12 cellular contexts compared by ENCODE assay signal in the genomic region with DNA sequence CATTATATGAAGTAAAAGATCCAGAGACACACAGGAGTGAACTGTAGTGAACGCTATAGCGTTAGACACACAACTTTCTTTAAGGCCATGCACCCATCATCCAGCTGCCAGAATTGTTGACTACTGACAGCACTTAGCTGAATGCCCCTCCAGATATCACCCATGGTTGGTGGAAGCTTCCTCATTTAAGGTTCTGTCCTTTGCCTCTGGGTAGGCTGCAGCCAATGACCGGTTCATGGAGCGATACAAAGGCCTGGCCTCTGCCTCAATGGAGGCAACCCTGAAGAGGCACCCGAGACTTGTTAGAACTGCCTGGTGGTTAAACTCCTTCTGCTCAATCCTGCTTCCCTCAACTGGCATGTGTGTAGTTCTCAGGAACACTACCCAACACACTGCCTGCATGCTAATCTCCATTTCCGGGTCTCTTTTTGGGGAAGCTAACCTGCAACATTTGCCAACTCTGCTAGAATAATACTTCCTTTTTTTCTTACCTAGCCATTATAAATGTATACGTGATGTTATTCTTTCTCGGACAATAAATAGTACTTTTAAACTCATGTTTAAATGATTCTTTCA. TPM values are rescaled to one million over a fixed set of nuclear protein-coding genes. Genes with fewer than 3 reads are reported as not detected.
A peak's percentile ranks its signal among the peaks of the same experiment; 100 is the strongest.
DNase-seq lines count a peak whose midpoint lies in the region; ATAC-seq and TF ChIP-seq lines count a peak whose summit lies in the region.
"Had no signal": no experiment of that assay in that cellular context is flagged by ENCODE, and none has a peak within 500 bp of the region (broad histone marks: within the 10 kb centered on the region; RNA-seq: fewer than 3 reads in every experiment).

No MANE protein-coding gene starts in this region.

- H3K4me3 ChIP-seq in heart right ventricle, result no peak overlapping the region

- H2BK5ac ChIP-seq in H9 (ENCODE audit: insufficient read length, low read length), result no peak overlapping the region

- intact Hi-C loops in heart right ventricle (cut with DNase I), result no loop called here
- intact Hi-C loops in Calu3 (cut with micrococcal nuclease; ENCODE audit: unreplicated experiment), result no loop called here

- H3K4ac ChIP-seq in H9 (ENCODE audit: low read depth, low read length), result no peak overlapping the region

- peaks cover 0 to 4% (median 0%) of the 10 kb centered on the region in 3 donors for H3K36me3 Mint-ChIP-seq in immature natural killer cell
- H3K36me3 Mint-ChIP-seq in H9 (ENCODE audit: insufficient read depth in 1 of 3, low read depth in 3 of 3), result no peaks in the 10 kb centered on the region
- peaks cover 4% of the 10 kb centered on the region for H3K36me3 Mint-ChIP-seq in Calu3 (ENCODE audit: insufficient read depth, unreplicated experiment)

- H2BK12ac ChIP-seq in H9 (ENCODE audit: insufficient read length, low read depth, low read length), result no peak overlapping the region

- H3K27me3 ChIP-seq in H9 (ENCODE audit: insufficient read depth, low read length) (no peaks in the 10 kb centered on the region), heart right ventricle (no peaks in the 10 kb centered on the region)

- no peak overlapping the region for H2BK20ac ChIP-seq in H9 (ENCODE audit: low read depth, low read length, poor library complexity, severe bottlenecking)

- no peak for TF ChIP-seq CTCF in H9 (conservative IDR thresholded peaks at IDR 0.05)
- no peak for TF ChIP-seq CTCF in heart right ventricle (IDR thresholded peaks at IDR 0.05)
- TF ChIP-seq CTCF in Calu3 (IDR thresholded peaks at IDR 0.05; ENCODE audit: unreplicated experiment), result no peak

- no peak overlapping the region for H3K56ac ChIP-seq in H9 (ENCODE audit: insufficient read length, low read depth, low read length)

- H3K18ac ChIP-seq in H9 (ENCODE audit: insufficient read length, low read depth, low read length), result no peak overlapping the region

- no peaks in the 10 kb centered on the region for H3K79me1 ChIP-seq in H9 (ENCODE audit: insufficient read depth, low read depth, low read length, poor library complexity, severe bottlenecking)

- H3K4me1 Mint-ChIP-seq in immature natural killer cell, result peaks cover 31% of the 10 kb centered on the region in 2 donors
- 0 out of 4 replicates have a peak, but pooled peaks cover 0 to 4% of the 10 kb centered on the region in 2 experiments for H3K4me1 Mint-ChIP-seq in H9
- H3K4me1 Mint-ChIP-seq in Calu3 (ENCODE audit: low read depth, unreplicated experiment), result no peaks in the 10 kb centered on the region

- H3K27me3 Mint-ChIP-seq in immature natural killer cell (ENCODE audit: low read depth in 3 of 3) (peaks cover 0 to 4% (median 1%) of the 10 kb centered on the region in 3 donors), H9 (ENCODE audit: low read depth) (no peaks in the 10 kb centered on the region), Calu3 (ENCODE audit: unreplicated experiment) (no peaks in the 10 kb centered on the region)

- H2AK5ac ChIP-seq in H9 (ENCODE audit: insufficient read length, low read length), result no peak overlapping the region

- no peaks in the 10 kb centered on the region for H3K4me1 ChIP-seq in H9 (ENCODE audit: insufficient read depth, low read length)
- H3K4me1 ChIP-seq in heart right ventricle, result peaks cover 0 to 5% (median 0%) of the 10 kb centered on the region in 9 donors

- DNase-seq in immature natural killer cell (peak in 1 of 3 donors; percentile 3), H9 (no peak), heart right ventricle (no peak), Calu3 (no peak)
- DNase-seq: hippocampal formation, NCI-H774 had no signal

- no peak overlapping the region for H3K9ac ChIP-seq in H9 (ENCODE audit: extremely low read depth, insufficient read length, low read length)

- no peak overlapping the region for H3K23ac ChIP-seq in H9 (ENCODE audit: insufficient read length, low read depth, low read length)

- H3K23me2 ChIP-seq in H9 (ENCODE audit: insufficient read length, low read depth, low read length, poor library complexity, severe bottlenecking), result no peaks in the 10 kb centered on the region

- H3K4me2 ChIP-seq in H9 (ENCODE audit: insufficient read depth, insufficient read length, low read length), result no peak overlapping the region

- peak overlapping the region; percentile 96 for H3K27ac ChIP-seq in KOPT-K1 (ENCODE audit: low read depth, low read length, poor library complexity, severe bottlenecking)
- H3K27ac ChIP-seq in H9 (ENCODE audit: insufficient read length, low read depth, low read length), result no peak overlapping the region
- peak overlapping the region in 1 of 10 donors; percentile 72 for H3K27ac ChIP-seq in heart right ventricle

- peak; percentile 47 for ATAC-seq in GM18909 (IDR thresholded peaks at IDR 0.05; ENCODE audit: poor library complexity, unreplicated experiment)
- ATAC-seq in HG02623 (IDR thresholded peaks at IDR 0.05; ENCODE audit: unreplicated experiment), result peak; percentile 22
- no peak for ATAC-seq in heart right ventricle
- no peak for ATAC-seq in HG03280 (IDR thresholded peaks at IDR 0.05; ENCODE audit: unreplicated experiment)

- no peaks in the 10 kb centered on the region for H3K9me3 Mint-ChIP-seq in immature natural killer cell
- H3K9me3 Mint-ChIP-seq in H9, result no peaks in the 10 kb centered on the region
- no peaks in the 10 kb centered on the region for H3K9me3 Mint-ChIP-seq in Calu3 (ENCODE audit: low read depth, unreplicated experiment)

- H4K20me1 ChIP-seq in H9 (ENCODE audit: control insufficient read depth, insufficient read depth, insufficient read length), result no peaks in the 10 kb centered on the region

- H3K79me2 ChIP-seq in H9 (ENCODE audit: insufficient read depth, low read length), result no peaks in the 10 kb centered on the region

- CTCF ChIA-PET in Calu3 (lab: Charles Lee), result no interaction called here

- no CpG with 5 or more reads among the region's 8 CpGs for WGBS in H9 (ENCODE audit: extremely low coverage, insufficient read length, low lambda C conversion rate)
- 89% methylated on average over 8 of the region's 8 CpGs for WGBS in heart right ventricle, 2 donors

- no peak overlapping the region for H4K8ac ChIP-seq in H9 (replicated peaks; ENCODE audit: insufficient read length, low read depth, low read length)

- no TSS peak for BruUV-seq in Calu3 (replicated peaks; lab: Mats Ljungman, UMichigan)

- peak overlapping the region; percentile 71 to 89 (median 80) for H3K27ac Mint-ChIP-seq in immature natural killer cell
- H3K27ac Mint-ChIP-seq in H9, result 0 out of 7 replicates have a peak overlapping the region, but pooled peaks of 1 of the 3 experiments have one; percentile 26
- no peak overlapping the region for H3K27ac Mint-ChIP-seq in Calu3 (ENCODE audit: unreplicated experiment)

- no peak overlapping the region for H3K14ac ChIP-seq in H9 (ENCODE audit: insufficient read depth, low read length)

- peaks cover 34% of the 10 kb centered on the region for H3K9me3 ChIP-seq in KOPT-K1 (ENCODE audit: insufficient read depth, low read length, poor library complexity, severe bottlenecking)
- H3K9me3 ChIP-seq in H9 (ENCODE audit: control insufficient read depth, low read depth, low read length), result no peaks in the 10 kb centered on the region
- peaks cover 0 to 8% (median 0%) of the 10 kb centered on the region in 11 donors for H3K9me3 ChIP-seq in heart right ventricle

- H4K5ac ChIP-seq in H9 (ENCODE audit: insufficient read length, low read depth, low read length), result no peak overlapping the region

- H3T11ph ChIP-seq in H9 (ENCODE audit: low read length), result no peak overlapping the region

- H3K36me3 ChIP-seq in KOPT-K1 (ENCODE audit: insufficient read depth, low read length) (no peaks in the 10 kb centered on the region), heart right ventricle (no peaks in the 10 kb centered on the region)

- no peak overlapping the region for H4K91ac ChIP-seq in H9 (ENCODE audit: insufficient read length, low read depth, low read length)

- no peak overlapping the region for H2BK15ac ChIP-seq in H9 (ENCODE audit: low read depth, low read length)

- no peak overlapping the region for H2AFZ ChIP-seq in H9 (ENCODE audit: low read length)

- peak overlapping the region; percentile 69 to 84 (median 73) for H3K4me3 Mint-ChIP-seq in immature natural killer cell
- H3K4me3 Mint-ChIP-seq in H9, result no peak overlapping the region
- no peak overlapping the region for H3K4me3 Mint-ChIP-seq in Calu3 (ENCODE audit: low read depth, unreplicated experiment)

- no peak overlapping the region for H2BK120ac ChIP-seq in H9 (ENCODE audit: low read depth, low read length, poor library complexity, severe bottlenecking)

RNA-seq across cellular contexts. Expression of gene THEMIS, which starts 49.8 kb away (rescaled TPM):
- 1 to 10 TPM in 1 of 3 donors, under 1 TPM in 2; 0.12 to 1.6 (median 0.57) TPM for polyA plus RNA-seq in immature natural killer cell
- total RNA-seq in H9 (2021), result not detected in 2 replicates
- 1 to 10 TPM in 1 of 10 donors, under 1 TPM in 6, not detected in 3; 0.13 to 2.0 (median 0.15) TPM for total RNA-seq in heart right ventricle
- polyA plus RNA-seq in heart right ventricle, result under 1 TPM in 1 of 2 donors, not detected in 1; 0.01 TPM
- total RNA-seq in Calu3 (2022), result not detected in 2 replicates
- total RNA-seq: chondrocyte, HT1080 had no signal

Comparison
In these comparisons a context has a peak if more than half of its experiments do, and no peak if none do; other contexts are left out.
1. ATAC-seq: peak in GM18909 (single experiment) and HG02623 (single experiment); none in heart right ventricle (0 of 8) and HG03280 (single experiment).
2. H3K4me3 Mint-ChIP-seq: peak in immature natural killer cell (5 of 5); none in H9 (0 of 2) and Calu3 (single experiment).